ENCODE assay signal across 1 cellular context in the genomic region with DNA sequence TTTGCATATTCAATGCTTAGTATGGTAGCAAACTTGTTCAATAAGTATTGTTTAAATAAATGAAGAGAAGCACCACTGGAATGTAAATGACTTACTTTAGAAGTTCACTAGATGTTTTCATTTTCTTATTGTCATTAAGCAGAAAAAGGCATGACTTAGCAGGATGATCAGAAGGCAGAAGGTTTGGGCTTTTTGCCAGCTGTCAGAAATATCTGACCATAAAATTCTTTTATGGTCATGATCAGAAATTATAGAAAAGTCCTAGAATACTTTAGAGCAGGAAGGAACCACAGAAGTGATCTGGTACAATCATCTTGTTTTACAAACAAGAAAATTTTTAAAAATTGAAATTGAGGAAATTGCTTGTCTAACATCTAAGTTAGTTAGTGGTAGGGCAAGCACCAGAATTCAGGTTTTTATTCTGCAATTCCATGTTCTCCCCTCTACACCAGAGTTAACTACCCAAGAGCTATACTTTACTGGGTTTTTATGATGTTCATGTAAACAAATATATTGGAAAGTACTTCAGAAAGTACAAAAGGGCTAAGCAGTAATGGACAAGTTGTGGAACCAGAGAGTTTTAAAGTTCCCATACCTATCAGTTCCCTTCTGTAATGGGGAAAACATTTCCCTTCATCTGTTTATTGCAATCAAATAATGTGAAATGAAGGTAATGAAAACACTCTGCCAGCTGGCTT.
A peak's percentile ranks its signal among the peaks of the same experiment; 100 is the strongest.
TF ChIP-seq lines count a peak whose summit lies in the region.

No MANE protein-coding gene starts in this region.

TF ChIP-seq in HepG2, 621 proteins besides CTCF, POLR2A, EP300 and RAD21:
- no peak for TF ChIP-seq ZNF598 (CRISPR knock-in tag; IDR thresholded peaks at IDR 0.05; ENCODE audit: borderline replicate concordance)
- TF ChIP-seq RCOR2 (CRISPR knock-in tag; IDR thresholded peaks at IDR 0.05), result no peak
- 0 out of 2 replicates have a peak, but pooled peaks have one; percentile 16 for TF ChIP-seq KLF6 (CRISPR knock-in tag; IDR thresholded peaks at IDR 0.05)
- peak; percentile 77; the same call in 1 of the 2 replicates for TF ChIP-seq RBFOX2 (IDR thresholded peaks at IDR 0.05; ENCODE audit: low read depth, low read length)
- 0 out of 2 replicates have a peak, but pooled peaks have one; percentile 50 for TF ChIP-seq ELF4 (CRISPR knock-in tag; IDR thresholded peaks at IDR 0.05; ENCODE audit: borderline replicate concordance)
- 0 out of 2 replicates have a peak, but pooled peaks have one; percentile 40 for TF ChIP-seq POLR2AphosphoS5 (IDR thresholded peaks at IDR 0.05; ENCODE audit: low read depth, low read length)
- TF ChIP-seq, protein P1, sequence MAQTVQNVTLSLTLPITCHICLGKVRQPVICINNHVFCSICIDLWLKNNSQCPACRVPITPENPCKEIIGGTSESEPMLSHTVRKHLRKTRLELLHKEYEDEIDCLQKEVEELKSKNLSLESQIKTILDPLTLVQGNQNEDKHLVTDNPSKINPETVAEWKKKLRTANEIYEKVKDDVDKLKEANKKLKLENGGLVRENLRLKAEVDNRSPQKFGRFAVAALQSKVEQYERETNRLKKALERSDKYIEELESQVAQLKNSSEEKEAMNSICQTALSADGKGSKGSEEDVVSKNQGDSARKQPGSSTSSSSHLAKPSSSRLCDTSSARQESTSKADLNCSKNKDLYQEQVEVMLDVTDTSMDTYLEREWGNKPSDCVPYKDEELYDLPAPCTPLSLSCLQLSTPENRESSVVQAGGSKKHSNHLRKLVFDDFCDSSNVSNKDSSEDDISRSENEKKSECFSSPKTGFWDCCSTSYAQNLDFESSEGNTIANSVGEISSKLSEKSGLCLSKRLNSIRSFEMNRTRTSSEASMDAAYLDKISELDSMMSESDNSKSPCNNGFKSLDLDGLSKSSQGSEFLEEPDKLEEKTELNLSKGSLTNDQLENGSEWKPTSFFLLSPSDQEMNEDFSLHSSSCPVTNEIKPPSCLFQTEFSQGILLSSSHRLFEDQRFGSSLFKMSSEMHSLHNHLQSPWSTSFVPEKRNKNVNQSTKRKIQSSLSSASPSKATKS (CRISPR knock-in tag; IDR thresholded peaks at IDR 0.05), result peak; percentile 57; the same call in 1 of the 2 replicates
- TF ChIP-seq CHD4 (IDR thresholded peaks at IDR 0.05; ENCODE audit: borderline replicate concordance, low read length), result peak; percentile 39; the same call in 1 of the 2 replicates
- TF ChIP-seq ZNF230 (CRISPR knock-in tag; IDR thresholded peaks at IDR 0.05), result no peak
- TF ChIP-seq ZFP36L1 (CRISPR knock-in tag; IDR thresholded peaks at IDR 0.05), result no peak
- TF ChIP-seq NR3C1 (CRISPR knock-in tag; IDR thresholded peaks at IDR 0.05), result no peak
- no peak for TF ChIP-seq ZMAT3 (CRISPR knock-in tag; conservative IDR thresholded peaks at IDR 0.05)
- no peak for TF ChIP-seq TBX3 (IDR thresholded peaks at IDR 0.05; ENCODE audit: borderline replicate concordance)
- TF ChIP-seq ZNF224 (CRISPR knock-in tag; IDR thresholded peaks at IDR 0.05), result no peak
- no peak for TF ChIP-seq ZNF850 (CRISPR knock-in tag; conservative IDR thresholded peaks at IDR 0.05)
- TF ChIP-seq, protein P2, sequence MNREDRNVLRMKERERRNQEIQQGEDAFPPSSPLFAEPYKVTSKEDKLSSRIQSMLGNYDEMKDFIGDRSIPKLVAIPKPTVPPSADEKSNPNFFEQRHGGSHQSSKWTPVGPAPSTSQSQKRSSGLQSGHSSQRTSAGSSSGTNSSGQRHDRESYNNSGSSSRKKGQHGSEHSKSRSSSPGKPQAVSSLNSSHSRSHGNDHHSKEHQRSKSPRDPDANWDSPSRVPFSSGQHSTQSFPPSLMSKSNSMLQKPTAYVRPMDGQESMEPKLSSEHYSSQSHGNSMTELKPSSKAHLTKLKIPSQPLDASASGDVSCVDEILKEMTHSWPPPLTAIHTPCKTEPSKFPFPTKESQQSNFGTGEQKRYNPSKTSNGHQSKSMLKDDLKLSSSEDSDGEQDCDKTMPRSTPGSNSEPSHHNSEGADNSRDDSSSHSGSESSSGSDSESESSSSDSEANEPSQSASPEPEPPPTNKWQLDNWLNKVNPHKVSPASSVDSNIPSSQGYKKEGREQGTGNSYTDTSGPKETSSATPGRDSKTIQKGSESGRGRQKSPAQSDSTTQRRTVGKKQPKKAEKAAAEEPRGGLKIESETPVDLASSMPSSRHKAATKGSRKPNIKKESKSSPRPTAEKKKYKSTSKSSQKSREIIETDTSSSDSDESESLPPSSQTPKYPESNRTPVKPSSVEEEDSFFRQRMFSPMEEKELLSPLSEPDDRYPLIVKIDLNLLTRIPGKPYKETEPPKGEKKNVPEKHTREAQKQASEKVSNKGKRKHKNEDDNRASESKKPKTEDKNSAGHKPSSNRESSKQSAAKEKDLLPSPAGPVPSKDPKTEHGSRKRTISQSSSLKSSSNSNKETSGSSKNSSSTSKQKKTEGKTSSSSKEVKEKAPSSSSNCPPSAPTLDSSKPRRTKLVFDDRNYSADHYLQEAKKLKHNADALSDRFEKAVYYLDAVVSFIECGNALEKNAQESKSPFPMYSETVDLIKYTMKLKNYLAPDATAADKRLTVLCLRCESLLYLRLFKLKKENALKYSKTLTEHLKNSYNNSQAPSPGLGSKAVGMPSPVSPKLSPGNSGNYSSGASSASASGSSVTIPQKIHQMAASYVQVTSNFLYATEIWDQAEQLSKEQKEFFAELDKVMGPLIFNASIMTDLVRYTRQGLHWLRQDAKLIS (CRISPR knock-in tag; IDR thresholded peaks at IDR 0.05), result 0 out of 2 replicates have a peak, but pooled peaks have one; percentile 33
TF ChIP-seq in HepG2: peak in this region for 7.
